1 cellular context compared by ENCODE assay signal in the genomic region with DNA sequence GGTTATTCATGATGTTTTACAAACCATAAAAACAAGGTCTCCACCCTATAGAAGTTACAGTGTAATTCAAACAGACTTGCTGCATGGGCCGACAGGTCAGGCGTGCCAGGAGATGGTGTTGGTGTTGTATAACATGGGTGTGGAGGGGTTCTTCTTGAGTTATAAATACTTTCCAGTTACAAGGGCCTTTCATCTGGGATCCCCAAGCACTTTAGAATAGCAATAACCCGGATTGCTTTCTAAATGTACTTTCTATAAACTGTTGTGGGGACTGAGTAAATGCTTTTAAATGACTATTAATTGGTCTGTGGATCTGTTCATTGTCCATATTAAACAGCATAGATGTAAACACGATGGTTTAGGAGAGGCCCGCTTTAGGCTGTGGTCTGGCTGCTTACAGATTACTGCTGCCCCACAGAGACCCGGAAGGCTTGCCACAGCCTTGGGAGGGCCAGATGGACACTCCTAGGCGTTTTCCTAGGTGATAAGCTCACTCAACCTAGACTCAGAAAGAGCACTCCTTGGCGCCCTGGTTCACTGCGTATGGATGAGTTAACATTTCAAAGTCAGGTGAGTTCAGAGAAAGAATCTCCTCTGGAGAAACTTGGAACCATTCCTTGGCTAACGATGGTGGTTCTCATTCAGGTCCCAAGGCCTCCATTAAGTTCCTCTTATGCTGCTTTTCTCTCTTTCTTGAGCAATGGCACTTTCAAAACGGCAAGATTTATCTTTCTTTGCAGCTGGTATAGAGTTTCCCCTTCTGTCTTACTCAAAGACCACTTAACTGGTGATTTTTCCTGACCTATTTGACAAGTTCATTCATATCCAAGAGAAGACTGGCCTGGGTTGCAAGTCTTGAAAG.
TF ChIP-seq lines count a peak whose summit lies in the region.

No MANE protein-coding gene starts in this region.

TF ChIP-seq in K562, 482 proteins besides CTCF, POLR2A, EP300 and RAD21 (continued from another document and continues in another):
- TF ChIP-seq, protein P1, sequence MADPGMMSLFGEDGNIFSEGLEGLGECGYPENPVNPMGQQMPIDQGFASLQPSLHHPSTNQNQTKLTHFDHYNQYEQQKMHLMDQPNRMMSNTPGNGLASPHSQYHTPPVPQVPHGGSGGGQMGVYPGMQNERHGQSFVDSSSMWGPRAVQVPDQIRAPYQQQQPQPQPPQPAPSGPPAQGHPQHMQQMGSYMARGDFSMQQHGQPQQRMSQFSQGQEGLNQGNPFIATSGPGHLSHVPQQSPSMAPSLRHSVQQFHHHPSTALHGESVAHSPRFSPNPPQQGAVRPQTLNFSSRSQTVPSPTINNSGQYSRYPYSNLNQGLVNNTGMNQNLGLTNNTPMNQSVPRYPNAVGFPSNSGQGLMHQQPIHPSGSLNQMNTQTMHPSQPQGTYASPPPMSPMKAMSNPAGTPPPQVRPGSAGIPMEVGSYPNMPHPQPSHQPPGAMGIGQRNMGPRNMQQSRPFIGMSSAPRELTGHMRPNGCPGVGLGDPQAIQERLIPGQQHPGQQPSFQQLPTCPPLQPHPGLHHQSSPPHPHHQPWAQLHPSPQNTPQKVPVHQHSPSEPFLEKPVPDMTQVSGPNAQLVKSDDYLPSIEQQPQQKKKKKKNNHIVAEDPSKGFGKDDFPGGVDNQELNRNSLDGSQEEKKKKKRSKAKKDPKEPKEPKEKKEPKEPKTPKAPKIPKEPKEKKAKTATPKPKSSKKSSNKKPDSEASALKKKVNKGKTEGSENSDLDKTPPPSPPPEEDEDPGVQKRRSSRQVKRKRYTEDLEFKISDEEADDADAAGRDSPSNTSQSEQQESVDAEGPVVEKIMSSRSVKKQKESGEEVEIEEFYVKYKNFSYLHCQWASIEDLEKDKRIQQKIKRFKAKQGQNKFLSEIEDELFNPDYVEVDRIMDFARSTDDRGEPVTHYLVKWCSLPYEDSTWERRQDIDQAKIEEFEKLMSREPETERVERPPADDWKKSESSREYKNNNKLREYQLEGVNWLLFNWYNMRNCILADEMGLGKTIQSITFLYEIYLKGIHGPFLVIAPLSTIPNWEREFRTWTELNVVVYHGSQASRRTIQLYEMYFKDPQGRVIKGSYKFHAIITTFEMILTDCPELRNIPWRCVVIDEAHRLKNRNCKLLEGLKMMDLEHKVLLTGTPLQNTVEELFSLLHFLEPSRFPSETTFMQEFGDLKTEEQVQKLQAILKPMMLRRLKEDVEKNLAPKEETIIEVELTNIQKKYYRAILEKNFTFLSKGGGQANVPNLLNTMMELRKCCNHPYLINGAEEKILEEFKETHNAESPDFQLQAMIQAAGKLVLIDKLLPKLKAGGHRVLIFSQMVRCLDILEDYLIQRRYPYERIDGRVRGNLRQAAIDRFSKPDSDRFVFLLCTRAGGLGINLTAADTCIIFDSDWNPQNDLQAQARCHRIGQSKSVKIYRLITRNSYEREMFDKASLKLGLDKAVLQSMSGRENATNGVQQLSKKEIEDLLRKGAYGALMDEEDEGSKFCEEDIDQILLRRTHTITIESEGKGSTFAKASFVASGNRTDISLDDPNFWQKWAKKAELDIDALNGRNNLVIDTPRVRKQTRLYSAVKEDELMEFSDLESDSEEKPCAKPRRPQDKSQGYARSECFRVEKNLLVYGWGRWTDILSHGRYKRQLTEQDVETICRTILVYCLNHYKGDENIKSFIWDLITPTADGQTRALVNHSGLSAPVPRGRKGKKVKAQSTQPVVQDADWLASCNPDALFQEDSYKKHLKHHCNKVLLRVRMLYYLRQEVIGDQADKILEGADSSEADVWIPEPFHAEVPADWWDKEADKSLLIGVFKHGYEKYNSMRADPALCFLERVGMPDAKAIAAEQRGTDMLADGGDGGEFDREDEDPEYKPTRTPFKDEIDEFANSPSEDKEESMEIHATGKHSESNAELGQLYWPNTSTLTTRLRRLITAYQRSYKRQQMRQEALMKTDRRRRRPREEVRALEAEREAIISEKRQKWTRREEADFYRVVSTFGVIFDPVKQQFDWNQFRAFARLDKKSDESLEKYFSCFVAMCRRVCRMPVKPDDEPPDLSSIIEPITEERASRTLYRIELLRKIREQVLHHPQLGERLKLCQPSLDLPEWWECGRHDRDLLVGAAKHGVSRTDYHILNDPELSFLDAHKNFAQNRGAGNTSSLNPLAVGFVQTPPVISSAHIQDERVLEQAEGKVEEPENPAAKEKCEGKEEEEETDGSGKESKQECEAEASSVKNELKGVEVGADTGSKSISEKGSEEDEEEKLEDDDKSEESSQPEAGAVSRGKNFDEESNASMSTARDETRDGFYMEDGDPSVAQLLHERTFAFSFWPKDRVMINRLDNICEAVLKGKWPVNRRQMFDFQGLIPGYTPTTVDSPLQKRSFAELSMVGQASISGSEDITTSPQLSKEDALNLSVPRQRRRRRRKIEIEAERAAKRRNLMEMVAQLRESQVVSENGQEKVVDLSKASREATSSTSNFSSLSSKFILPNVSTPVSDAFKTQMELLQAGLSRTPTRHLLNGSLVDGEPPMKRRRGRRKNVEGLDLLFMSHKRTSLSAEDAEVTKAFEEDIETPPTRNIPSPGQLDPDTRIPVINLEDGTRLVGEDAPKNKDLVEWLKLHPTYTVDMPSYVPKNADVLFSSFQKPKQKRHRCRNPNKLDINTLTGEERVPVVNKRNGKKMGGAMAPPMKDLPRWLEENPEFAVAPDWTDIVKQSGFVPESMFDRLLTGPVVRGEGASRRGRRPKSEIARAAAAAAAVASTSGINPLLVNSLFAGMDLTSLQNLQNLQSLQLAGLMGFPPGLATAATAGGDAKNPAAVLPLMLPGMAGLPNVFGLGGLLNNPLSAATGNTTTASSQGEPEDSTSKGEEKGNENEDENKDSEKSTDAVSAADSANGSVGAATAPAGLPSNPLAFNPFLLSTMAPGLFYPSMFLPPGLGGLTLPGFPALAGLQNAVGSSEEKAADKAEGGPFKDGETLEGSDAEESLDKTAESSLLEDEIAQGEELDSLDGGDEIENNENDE (IDR thresholded peaks at IDR 0.05; ENCODE audit: low read depth, low read length): no peak
- TF ChIP-seq, protein P2, sequence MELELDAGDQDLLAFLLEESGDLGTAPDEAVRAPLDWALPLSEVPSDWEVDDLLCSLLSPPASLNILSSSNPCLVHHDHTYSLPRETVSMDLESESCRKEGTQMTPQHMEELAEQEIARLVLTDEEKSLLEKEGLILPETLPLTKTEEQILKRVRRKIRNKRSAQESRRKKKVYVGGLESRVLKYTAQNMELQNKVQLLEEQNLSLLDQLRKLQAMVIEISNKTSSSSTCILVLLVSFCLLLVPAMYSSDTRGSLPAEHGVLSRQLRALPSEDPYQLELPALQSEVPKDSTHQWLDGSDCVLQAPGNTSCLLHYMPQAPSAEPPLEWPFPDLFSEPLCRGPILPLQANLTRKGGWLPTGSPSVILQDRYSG (tag; conservative IDR thresholded peaks at IDR 0.05; ENCODE audit: low read depth): no peak
- TF ChIP-seq PML (IDR thresholded peaks at IDR 0.05; ENCODE audit: low read length) (peak; percentile 40; the same call in 1 of the 2 replicates), CHD2 (IDR thresholded peaks at IDR 0.05; ENCODE audit: low read depth, low read length) (no peak), E2F3 (CRISPR knock-in tag; IDR thresholded peaks at IDR 0.05) (no peak), ZBTB7A (IDR thresholded peaks at IDR 0.05; ENCODE audit: borderline replicate concordance, control insufficient read depth, low read depth, low read length) (no peak), JUND (IDR thresholded peaks at IDR 0.05; ENCODE audit: borderline replicate concordance, low read depth, low read length) (peak; percentile 18; the same call in 1 of the 2 replicates), JUND (tag; IDR thresholded peaks at IDR 0.05; ENCODE audit: borderline replicate concordance, low read depth, low read length) (no peak), HNRNPLL (IDR thresholded peaks at IDR 0.05; ENCODE audit: low read depth, low read length, poor library complexity, severe bottlenecking) (no peak), CXXC5 (CRISPR knock-in tag; IDR thresholded peaks at IDR 0.05) (peak; percentile 22; the same call in 1 of the 2 replicates), DDX20 (tag; IDR thresholded peaks at IDR 0.05; ENCODE audit: low read depth) (no peak)
- TF ChIP-seq, protein P3, sequence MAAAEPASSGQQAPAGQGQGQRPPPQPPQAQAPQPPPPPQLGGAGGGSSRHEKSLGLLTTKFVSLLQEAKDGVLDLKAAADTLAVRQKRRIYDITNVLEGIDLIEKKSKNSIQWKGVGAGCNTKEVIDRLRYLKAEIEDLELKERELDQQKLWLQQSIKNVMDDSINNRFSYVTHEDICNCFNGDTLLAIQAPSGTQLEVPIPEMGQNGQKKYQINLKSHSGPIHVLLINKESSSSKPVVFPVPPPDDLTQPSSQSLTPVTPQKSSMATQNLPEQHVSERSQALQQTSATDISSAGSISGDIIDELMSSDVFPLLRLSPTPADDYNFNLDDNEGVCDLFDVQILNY (CRISPR knock-in tag; IDR thresholded peaks at IDR 0.05): no peak
- TF ChIP-seq, protein P4, sequence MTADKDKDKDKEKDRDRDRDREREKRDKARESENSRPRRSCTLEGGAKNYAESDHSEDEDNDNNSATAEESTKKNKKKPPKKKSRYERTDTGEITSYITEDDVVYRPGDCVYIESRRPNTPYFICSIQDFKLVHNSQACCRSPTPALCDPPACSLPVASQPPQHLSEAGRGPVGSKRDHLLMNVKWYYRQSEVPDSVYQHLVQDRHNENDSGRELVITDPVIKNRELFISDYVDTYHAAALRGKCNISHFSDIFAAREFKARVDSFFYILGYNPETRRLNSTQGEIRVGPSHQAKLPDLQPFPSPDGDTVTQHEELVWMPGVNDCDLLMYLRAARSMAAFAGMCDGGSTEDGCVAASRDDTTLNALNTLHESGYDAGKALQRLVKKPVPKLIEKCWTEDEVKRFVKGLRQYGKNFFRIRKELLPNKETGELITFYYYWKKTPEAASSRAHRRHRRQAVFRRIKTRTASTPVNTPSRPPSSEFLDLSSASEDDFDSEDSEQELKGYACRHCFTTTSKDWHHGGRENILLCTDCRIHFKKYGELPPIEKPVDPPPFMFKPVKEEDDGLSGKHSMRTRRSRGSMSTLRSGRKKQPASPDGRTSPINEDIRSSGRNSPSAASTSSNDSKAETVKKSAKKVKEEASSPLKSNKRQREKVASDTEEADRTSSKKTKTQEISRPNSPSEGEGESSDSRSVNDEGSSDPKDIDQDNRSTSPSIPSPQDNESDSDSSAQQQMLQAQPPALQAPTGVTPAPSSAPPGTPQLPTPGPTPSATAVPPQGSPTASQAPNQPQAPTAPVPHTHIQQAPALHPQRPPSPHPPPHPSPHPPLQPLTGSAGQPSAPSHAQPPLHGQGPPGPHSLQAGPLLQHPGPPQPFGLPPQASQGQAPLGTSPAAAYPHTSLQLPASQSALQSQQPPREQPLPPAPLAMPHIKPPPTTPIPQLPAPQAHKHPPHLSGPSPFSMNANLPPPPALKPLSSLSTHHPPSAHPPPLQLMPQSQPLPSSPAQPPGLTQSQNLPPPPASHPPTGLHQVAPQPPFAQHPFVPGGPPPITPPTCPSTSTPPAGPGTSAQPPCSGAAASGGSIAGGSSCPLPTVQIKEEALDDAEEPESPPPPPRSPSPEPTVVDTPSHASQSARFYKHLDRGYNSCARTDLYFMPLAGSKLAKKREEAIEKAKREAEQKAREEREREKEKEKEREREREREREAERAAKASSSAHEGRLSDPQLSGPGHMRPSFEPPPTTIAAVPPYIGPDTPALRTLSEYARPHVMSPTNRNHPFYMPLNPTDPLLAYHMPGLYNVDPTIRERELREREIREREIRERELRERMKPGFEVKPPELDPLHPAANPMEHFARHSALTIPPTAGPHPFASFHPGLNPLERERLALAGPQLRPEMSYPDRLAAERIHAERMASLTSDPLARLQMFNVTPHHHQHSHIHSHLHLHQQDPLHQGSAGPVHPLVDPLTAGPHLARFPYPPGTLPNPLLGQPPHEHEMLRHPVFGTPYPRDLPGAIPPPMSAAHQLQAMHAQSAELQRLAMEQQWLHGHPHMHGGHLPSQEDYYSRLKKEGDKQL (CRISPR knock-in tag; IDR thresholded peaks at IDR 0.05; ENCODE audit: borderline replicate concordance): no peak
- TF ChIP-seq, protein P5, sequence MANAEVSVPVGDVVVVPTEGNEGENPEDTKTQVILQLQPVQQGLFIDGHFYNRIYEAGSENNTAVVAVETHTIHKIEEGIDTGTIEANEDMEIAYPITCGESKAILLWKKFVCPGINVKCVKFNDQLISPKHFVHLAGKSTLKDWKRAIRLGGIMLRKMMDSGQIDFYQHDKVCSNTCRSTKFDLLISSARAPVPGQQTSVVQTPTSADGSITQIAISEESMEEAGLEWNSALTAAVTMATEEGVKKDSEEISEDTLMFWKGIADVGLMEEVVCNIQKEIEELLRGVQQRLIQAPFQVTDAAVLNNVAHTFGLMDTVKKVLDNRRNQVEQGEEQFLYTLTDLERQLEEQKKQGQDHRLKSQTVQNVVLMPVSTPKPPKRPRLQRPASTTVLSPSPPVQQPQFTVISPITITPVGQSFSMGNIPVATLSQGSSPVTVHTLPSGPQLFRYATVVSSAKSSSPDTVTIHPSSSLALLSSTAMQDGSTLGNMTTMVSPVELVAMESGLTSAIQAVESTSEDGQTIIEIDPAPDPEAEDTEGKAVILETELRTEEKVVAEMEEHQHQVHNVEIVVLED (CRISPR knock-in tag; IDR thresholded peaks at IDR 0.05): no peak
- TF ChIP-seq, protein P6, sequence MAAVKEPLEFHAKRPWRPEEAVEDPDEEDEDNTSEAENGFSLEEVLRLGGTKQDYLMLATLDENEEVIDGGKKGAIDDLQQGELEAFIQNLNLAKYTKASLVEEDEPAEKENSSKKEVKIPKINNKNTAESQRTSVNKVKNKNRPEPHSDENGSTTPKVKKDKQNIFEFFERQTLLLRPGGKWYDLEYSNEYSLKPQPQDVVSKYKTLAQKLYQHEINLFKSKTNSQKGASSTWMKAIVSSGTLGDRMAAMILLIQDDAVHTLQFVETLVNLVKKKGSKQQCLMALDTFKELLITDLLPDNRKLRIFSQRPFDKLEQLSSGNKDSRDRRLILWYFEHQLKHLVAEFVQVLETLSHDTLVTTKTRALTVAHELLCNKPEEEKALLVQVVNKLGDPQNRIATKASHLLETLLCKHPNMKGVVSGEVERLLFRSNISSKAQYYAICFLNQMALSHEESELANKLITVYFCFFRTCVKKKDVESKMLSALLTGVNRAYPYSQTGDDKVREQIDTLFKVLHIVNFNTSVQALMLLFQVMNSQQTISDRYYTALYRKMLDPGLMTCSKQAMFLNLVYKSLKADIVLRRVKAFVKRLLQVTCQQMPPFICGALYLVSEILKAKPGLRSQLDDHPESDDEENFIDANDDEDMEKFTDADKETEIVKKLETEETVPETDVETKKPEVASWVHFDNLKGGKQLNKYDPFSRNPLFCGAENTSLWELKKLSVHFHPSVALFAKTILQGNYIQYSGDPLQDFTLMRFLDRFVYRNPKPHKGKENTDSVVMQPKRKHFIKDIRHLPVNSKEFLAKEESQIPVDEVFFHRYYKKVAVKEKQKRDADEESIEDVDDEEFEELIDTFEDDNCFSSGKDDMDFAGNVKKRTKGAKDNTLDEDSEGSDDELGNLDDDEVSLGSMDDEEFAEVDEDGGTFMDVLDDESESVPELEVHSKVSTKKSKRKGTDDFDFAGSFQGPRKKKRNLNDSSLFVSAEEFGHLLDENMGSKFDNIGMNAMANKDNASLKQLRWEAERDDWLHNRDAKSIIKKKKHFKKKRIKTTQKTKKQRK (IDR thresholded peaks at IDR 0.05; ENCODE audit: borderline replicate concordance, low read depth, low read length): no peak
- TF ChIP-seq, protein P7, sequence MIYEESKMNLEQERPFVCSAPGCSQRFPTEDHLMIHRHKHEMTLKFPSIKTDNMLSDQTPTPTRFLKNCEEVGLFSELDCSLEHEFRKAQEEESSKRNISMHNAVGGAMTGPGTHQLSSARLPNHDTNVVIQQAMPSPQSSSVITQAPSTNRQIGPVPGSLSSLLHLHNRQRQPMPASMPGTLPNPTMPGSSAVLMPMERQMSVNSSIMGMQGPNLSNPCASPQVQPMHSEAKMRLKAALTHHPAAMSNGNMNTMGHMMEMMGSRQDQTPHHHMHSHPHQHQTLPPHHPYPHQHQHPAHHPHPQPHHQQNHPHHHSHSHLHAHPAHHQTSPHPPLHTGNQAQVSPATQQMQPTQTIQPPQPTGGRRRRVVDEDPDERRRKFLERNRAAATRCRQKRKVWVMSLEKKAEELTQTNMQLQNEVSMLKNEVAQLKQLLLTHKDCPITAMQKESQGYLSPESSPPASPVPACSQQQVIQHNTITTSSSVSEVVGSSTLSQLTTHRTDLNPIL (CRISPR knock-in tag; IDR thresholded peaks at IDR 0.05): no peak
